Comparison of ENCODE assay signal across 8 cellular contexts in genomic region chr12:57224973-57225679, GRCh38. TPM values are rescaled to one million over a fixed set of nuclear protein-coding genes. Genes with fewer than 3 reads are reported as not detected.
DNase-seq lines count a peak whose midpoint lies in the region; ATAC-seq and TF ChIP-seq lines count a peak whose summit lies in the region.

No MANE protein-coding gene starts in this region.

- no peak overlapping the region for H3K9ac ChIP-seq in BLaER1 treated with 17β-estradiol and CSF1 and Interleukin-3, amounts not matched to agents 10 nM and 100 nM
- no peak overlapping the region for H3K9ac ChIP-seq in HUES6 (ENCODE audit: low read length)

- CTCF ChIA-PET in HEK293T (lab: Yijun Ruan, JAX), result interaction anchor here (0.7 to 0.9 kb wide), 3 partner anchors 11 to 39 kb away, joined by 3 to 4 read pairs (median 4); no protein-coding TSS in a partner anchor

- no peak overlapping the region for H3K27ac ChIP-seq in BLaER1 treated with 17β-estradiol and CSF1 and Interleukin-3, amounts not matched to agents 10 nM and 100 nM
- no peak overlapping the region for H3K27ac ChIP-seq in HUES6 (ENCODE audit: low read depth, low read length)
- no peak overlapping the region for H3K27ac ChIP-seq in psoas muscle

- 22 to 39% (median 30%) methylated on average over 58 to 61 of the region's 61 CpGs for WGBS in psoas muscle, 3 donors

- H3K4me2 ChIP-seq in BLaER1 treated with 17β-estradiol and CSF1 and Interleukin-3, amounts not matched to agents 10 nM and 100 nM, result peak overlapping the region; percentile 18 to 100 (median 38); a peak in 20 of 22 replicates

- no peak overlapping the region; a peak in 1 of 20 replicates for H3K4me3 ChIP-seq in BLaER1 treated with 17β-estradiol and CSF1 and Interleukin-3, amounts not matched to agents 10 nM and 100 nM
- H3K4me3 ChIP-seq in HUES6 (ENCODE audit: low read depth, low read length), result peak overlapping the region; percentile 42
- H3K4me3 ChIP-seq in psoas muscle, result no peak overlapping the region

- DNase-seq in activated CD4-positive, alpha-beta T cell treated with anti-CD3 and anti-CD28 coated beads, Interleukin-2, amount 50 U/mL, for 48 hours, result peak; percentile 72
- DNase-seq in psoas muscle, result no peak
- no peak for DNase-seq in H4 (ENCODE audit: low spot score)
- DNase-seq in HEK293T (ENCODE audit: extremely low spot score), result no peak

- POLR2A ChIA-PET in HEK293T (lab: Yijun Ruan, JAX), result interaction anchor here (0.6 to 1.0 kb wide), 2 partner anchors 15 to 768 kb away, joined by 3 read pairs; no protein-coding TSS in a partner anchor

- peaks cover 71 to 80% (median 76%) of the 10 kb centered on the region in 11 experiments for H3K27me3 ChIP-seq in BLaER1 treated with 17β-estradiol and CSF1 and Interleukin-3, amounts not matched to agents 10 nM and 100 nM
- H3K27me3 ChIP-seq in HUES6 (ENCODE audit: control insufficient read depth, insufficient read depth, low read length), result peaks cover 79% of the 10 kb centered on the region
- H3K27me3 ChIP-seq in psoas muscle (ENCODE audit: insufficient read depth in 3 of 3, low read length in 2 of 3), result peaks cover 0 to 59% (median 13%) of the 10 kb centered on the region in 3 donors

- no peaks in the 10 kb centered on the region for H3K9me3 ChIP-seq in BLaER1 treated with 17β-estradiol and CSF1 and Interleukin-3, amounts not matched to agents 10 nM and 100 nM (replicated peaks in 1 of 11)
- H3K9me3 ChIP-seq in HUES6 (ENCODE audit: control insufficient read depth, insufficient read depth, low read depth, low read length) (no peaks in the 10 kb centered on the region), psoas muscle (no peaks in the 10 kb centered on the region)

- intact Hi-C loops in psoas muscle (cut with DNase I), result no loop called here

- H3K36me3 ChIP-seq in BLaER1 treated with 17β-estradiol and CSF1 and Interleukin-3, amounts not matched to agents 10 nM and 100 nM, result no peaks in the 10 kb centered on the region
- H3K36me3 ChIP-seq in HUES6 (ENCODE audit: control insufficient read depth, insufficient read depth, low read length) (no peaks in the 10 kb centered on the region), psoas muscle (ENCODE audit: insufficient read depth in 1 of 2, low read depth in 1 of 2) (no peaks in the 10 kb centered on the region)

- peaks cover 0 to 58% (median 33%) of the 10 kb centered on the region in 11 experiments; a peak in 18 of 22 replicates for H4K20me1 ChIP-seq in BLaER1 treated with 17β-estradiol and CSF1 and Interleukin-3, amounts not matched to agents 10 nM and 100 nM

- H3K4me1 ChIP-seq in BLaER1 treated with 17β-estradiol and CSF1 and Interleukin-3, amounts not matched to agents 10 nM and 100 nM, result peaks cover 33 to 70% (median 65%) of the 10 kb centered on the region in 10 experiments
- H3K4me1 ChIP-seq in HUES6 (ENCODE audit: control insufficient read depth, insufficient read depth, low read length) (peaks cover 45% of the 10 kb centered on the region), psoas muscle (peaks cover 1% of the 10 kb centered on the region)

- peak; percentile 24 for ATAC-seq in esophagus mucosa
- peak; percentile 28 to 49 (median 32) for ATAC-seq in psoas muscle
- ATAC-seq in GM19328 (IDR thresholded peaks at IDR 0.05; ENCODE audit: unreplicated experiment), result no peak

- TF ChIP-seq CTCF in psoas muscle (IDR thresholded peaks at IDR 0.05), result peak; percentile 43

TF ChIP-seq in HEK293T, 16 proteins besides CTCF, POLR2A, EP300 and RAD21:
- no peak for TF ChIP-seq SP1 (IDR thresholded peaks at IDR 0.05)
- no peak for TF ChIP-seq ARNT (IDR thresholded peaks at IDR 0.05)

RNA-seq across cellular contexts. Expression of gene SHMT2, which starts 4.4 kb away (rescaled TPM):
- total RNA-seq in esophagus mucosa (126 TPM), psoas muscle (10 to 100 TPM; 39.2 to 59.2 (median 47.3) TPM)
- 10 to 100 TPM; 36.6 to 66.8 (median 62.7) TPM for polyA plus RNA-seq in psoas muscle
- 250 and 269 TPM in 2 replicates for total RNA-seq in H4 (2014; rRNA removed; shearing (Covaris generic))

RNA-seq across cellular contexts. Expression of gene NXPH4, which starts 8.5 kb away (rescaled TPM):
- total RNA-seq in esophagus mucosa, result 6.7 TPM
- total RNA-seq in psoas muscle, result under 1 TPM in 3 of 4 donors, not detected in 1; 0.24 to 0.58 (median 0.42) TPM
- polyA plus RNA-seq in psoas muscle, result under 1 TPM in 2 of 3 donors, not detected in 1; 0.01 to 0.20 TPM
- 5.6 and 10.7 TPM in 2 replicates for total RNA-seq in H4 (2014; rRNA removed; shearing (Covaris generic))

RNA-seq across cellular contexts. Expression of gene STAC3, which starts 25.9 kb away (rescaled TPM):
- total RNA-seq in esophagus mucosa (1.1 TPM), psoas muscle (1,000 to 10,000 TPM in 2 of 4 donors, 100 to 1,000 TPM in 2; 576 to 1,676 (median 997) TPM)
- 1,000 to 10,000 TPM in 1 of 3 donors, 100 to 1,000 TPM in 1, 10 to 100 TPM in 1; 98.2 to 1,376 (median 738) TPM for polyA plus RNA-seq in psoas muscle
- not detected in 2 replicates for total RNA-seq in H4 (2014; rRNA removed; shearing (Covaris generic))

Comparison
In these comparisons a context has a peak if more than half of its experiments do, and no peak if none do; other contexts are left out.
1. DNase-seq: peak in activated CD4-positive, alpha-beta T cell treated with anti-CD3 and anti-CD28 coated beads, Interleukin-2, amount 50 U/mL, for 48 hours (2 of 2); none in psoas muscle (0 of 2), H4 (single experiment) and HEK293T (single experiment).
2. RNA of gene STAC3, which starts 25.9 kb away (total RNA-seq): 576 to 1,676 TPM in psoas muscle; 1.1 TPM in esophagus mucosa (single experiment) and not detected in H4; every median in the first group is over 100 times any median in the second.